1 cellular context compared by ENCODE assay signal in the genomic region with DNA sequence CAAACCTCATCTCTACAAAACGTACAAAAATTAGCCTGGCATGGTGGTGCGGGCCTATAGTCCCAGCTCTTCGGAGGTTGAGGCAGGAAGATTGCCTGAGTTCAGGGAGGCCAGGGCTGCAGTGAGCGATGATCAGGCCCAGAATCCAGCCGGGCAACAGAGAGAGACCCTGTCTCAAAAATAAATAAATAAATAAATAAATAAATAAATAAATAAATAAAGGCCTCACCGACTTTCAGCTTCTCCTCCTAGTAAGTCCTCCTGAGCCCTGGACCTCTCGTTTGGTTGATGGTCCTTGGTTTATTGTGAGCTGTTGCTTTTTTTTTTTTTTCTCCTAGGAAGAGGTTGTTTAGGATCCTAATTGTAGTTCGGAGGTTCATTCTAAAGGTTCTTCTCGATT.
A peak's percentile ranks its signal among the peaks of the same experiment; 100 is the strongest.
TF ChIP-seq lines count a peak whose summit lies in the region.

No MANE protein-coding gene starts in this region.

TF ChIP-seq in K562, 482 proteins besides CTCF, POLR2A, EP300 and RAD21:
- TF ChIP-seq ZC3H11A (IDR thresholded peaks at IDR 0.05; ENCODE audit: low read depth, low read length) (peak; percentile 80; the same call in 1 of the 2 replicates), CBFA2T2 (conservative IDR thresholded peaks at IDR 0.05) (no peak)
